Comparison of ENCODE assay signal across 8 cellular contexts in the genomic region with DNA sequence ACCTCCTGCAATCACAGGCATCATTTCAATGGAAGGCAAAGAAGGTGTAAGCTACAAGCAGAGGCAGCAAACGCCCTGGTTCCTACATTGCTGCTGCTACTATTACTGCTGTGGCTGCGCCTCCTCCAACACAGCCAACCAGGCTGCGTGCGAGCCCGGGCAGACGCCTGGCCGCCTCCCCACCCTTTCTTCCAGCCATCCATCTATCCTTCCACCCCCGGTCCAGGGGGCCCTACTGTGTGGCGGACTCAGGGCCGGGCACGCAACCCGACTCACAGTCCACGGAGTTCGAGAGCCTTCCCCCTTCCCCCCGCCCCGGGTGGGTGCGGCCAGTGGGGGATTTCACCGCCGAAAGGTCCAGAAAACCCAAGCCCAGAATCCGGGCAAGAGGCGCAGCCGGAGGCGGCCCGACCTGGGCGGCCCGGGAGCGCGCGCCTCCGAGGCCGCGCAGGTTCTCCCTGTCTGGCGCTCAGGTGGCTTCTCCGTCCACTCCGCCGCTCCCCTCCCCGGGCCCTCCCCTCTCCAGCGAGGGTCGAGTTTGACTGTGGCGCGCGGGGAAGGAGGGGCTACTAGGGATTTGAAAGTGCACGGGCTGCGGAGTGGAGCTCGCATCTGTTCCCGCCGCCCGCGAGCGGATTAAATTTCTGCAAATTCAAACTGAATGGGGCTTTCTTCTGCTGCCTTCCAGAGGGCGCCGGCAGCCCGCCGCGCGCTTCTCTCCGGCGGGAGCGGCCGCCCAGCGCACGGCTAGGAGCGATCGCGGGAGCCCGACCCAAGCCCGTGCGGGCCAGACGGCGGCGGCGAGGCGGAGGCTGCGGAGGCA. TPM values are rescaled to one million over a fixed set of nuclear protein-coding genes. Genes with fewer than 3 reads are reported as not detected.
DNase-seq lines count a peak whose midpoint lies in the region; ATAC-seq and TF ChIP-seq lines count a peak whose summit lies in the region.

TSS of gene HUNK (plus strand) at position 569 of the 823 bp plus-strand sequence. CDS start 655 bp downstream, outside the sequence.

- H2BK15ac ChIP-seq in mesendoderm (replicated peaks; ENCODE audit: low read depth): no peak within 1 kb of the TSS

- no peaks in the 10 kb centered on the region for H3K9me3 Mint-ChIP-seq in CD8-positive, alpha-beta T cell

- WGBS in ectodermal cell, 2 experiments: 0% methylated on average over 74 of the region's 74 CpGs
- no CpG with 5 or more reads among the region's 74 CpGs for WGBS in mesendoderm (ENCODE audit: extremely low coverage, insufficient coverage, low lambda C conversion rate)

- no peak for TF ChIP-seq CTCF in CD8-positive, alpha-beta T cell (IDR thresholded peaks at IDR 0.05)
- TF ChIP-seq CTCF in tibial artery (IDR thresholded peaks at IDR 0.05): no peak

- H3K4me3 Mint-ChIP-seq in CD8-positive, alpha-beta T cell: peak within 1 kb of the TSS; percentile 80

- H4K8ac ChIP-seq in mesendoderm (ENCODE audit: low read depth, low read length): peak within 1 kb of the TSS; percentile 87

- H2BK5ac ChIP-seq in mesendoderm (ENCODE audit: low read length): no peak within 1 kb of the TSS

- H3K4me2 ChIP-seq in mesendoderm (ENCODE audit: low read length): peak within 1 kb of the TSS; percentile 88

- peak; percentile 20 for ATAC-seq in CD8-positive, alpha-beta T cell
- ATAC-seq in GM19395 (IDR thresholded peaks at IDR 0.05; ENCODE audit: unreplicated experiment) (no peak), HG02884 (IDR thresholded peaks at IDR 0.05; ENCODE audit: unreplicated experiment) (no peak)

- no peaks in the 10 kb centered on the region for H3K36me3 Mint-ChIP-seq in CD8-positive, alpha-beta T cell

- H3K18ac ChIP-seq in mesendoderm (ENCODE audit: low read length): peak within 1 kb of the TSS; percentile 33

- DNase-seq in CD8-positive, alpha-beta T cell: no peak
- peak; percentile 53 for DNase-seq in HuH-7 (ENCODE audit: low spot score)
- peak; percentile 89 to 91 for DNase-seq in SJCRH30
- peak; percentile 81 for DNase-seq in mesendoderm
- DNase-seq in tibial artery: no peak

- CTCF ChIA-PET in CD8-positive, alpha-beta T cell (lab: Charles Lee): interaction anchor here (1.1 to 1.7 kb wide), 2 partner anchors 15 to 61 kb away, joined by 3 to 4 read pairs; no protein-coding TSS in a partner anchor

- peak within 1 kb of the TSS; percentile 39 for H2BK120ac ChIP-seq in mesendoderm (ENCODE audit: low read depth, low read length)

- H3K9ac ChIP-seq in mesendoderm (ENCODE audit: low read length): peak within 1 kb of the TSS; percentile 93

- POLR2A ChIA-PET in CD8-positive, alpha-beta T cell (lab: Charles Lee): interaction anchor here (1.1 to 1.3 kb wide), 2 partner anchors 67 to 102 kb away, joined by 3 read pairs; no protein-coding TSS in a partner anchor

- H3K27ac Mint-ChIP-seq in CD8-positive, alpha-beta T cell: no peak within 1 kb of the TSS

- no peaks in the 10 kb centered on the region for H3K9me3 ChIP-seq in CD8-positive, alpha-beta T cell (ENCODE audit: low read length)
- H3K9me3 ChIP-seq in SJCRH30 (replicated peaks) (no peaks in the 10 kb centered on the region), ectodermal cell (ENCODE audit: control insufficient read depth, low read length) (no peaks in the 10 kb centered on the region), tibial artery (no peaks in the 10 kb centered on the region)

- H3K27me3 Mint-ChIP-seq in CD8-positive, alpha-beta T cell (ENCODE audit: low read depth): peaks cover 50% of the 10 kb centered on the region

- H3K4ac ChIP-seq in mesendoderm (ENCODE audit: low read depth, low read length): peak within 1 kb of the TSS; percentile 82

- peaks cover 11% of the 10 kb centered on the region for H3K79me2 ChIP-seq in mesendoderm (ENCODE audit: control insufficient read depth, insufficient read depth, low read length)

- intact Hi-C loops in CD8-positive, alpha-beta T cell (cut with DNase I, micrococcal nuclease): loop anchor here in 1 of 2 experiments (10.0 kb wide), 1 partner anchor 82 kb away; no protein-coding TSS in a partner anchor
- intact Hi-C loops in tibial artery (cut with DNase I; ENCODE audit: low total_unique reads): no loop called here

- peaks cover 11% of the 10 kb centered on the region for H3K4me1 Mint-ChIP-seq in CD8-positive, alpha-beta T cell (ENCODE audit: low read depth)

- no peaks in the 10 kb centered on the region for H3K36me3 ChIP-seq in CD8-positive, alpha-beta T cell (ENCODE audit: insufficient read depth, low read length)
- H3K36me3 ChIP-seq in SJCRH30 (peaks cover 18% of the 10 kb centered on the region), ectodermal cell (ENCODE audit: control insufficient read depth, insufficient read depth, low read length) (no peaks in the 10 kb centered on the region), mesendoderm (ENCODE audit: control insufficient read depth, insufficient read depth, low read length) (no peaks in the 10 kb centered on the region), tibial artery (no peaks in the 10 kb centered on the region)

- no peak within 1 kb of the TSS for H3K27ac ChIP-seq in CD8-positive, alpha-beta T cell (ENCODE audit: low read depth, low read length)
- H3K27ac ChIP-seq in SJCRH30: peak within 1 kb of the TSS; percentile 93
- H3K27ac ChIP-seq in ectodermal cell (ENCODE audit: insufficient read depth, low read depth, low read length, poor library complexity, severe bottlenecking): peak within 1 kb of the TSS; percentile 20
- peak within 1 kb of the TSS; percentile 49 for H3K27ac ChIP-seq in mesendoderm (ENCODE audit: low read depth, low read length)
- no peak within 1 kb of the TSS for H3K27ac ChIP-seq in tibial artery

- peak within 1 kb of the TSS; percentile 96 for H3K56ac ChIP-seq in mesendoderm (ENCODE audit: low read length)

- H3K4me1 ChIP-seq in CD8-positive, alpha-beta T cell (ENCODE audit: insufficient read depth, low read length): peaks cover 6% of the 10 kb centered on the region
- H3K4me1 ChIP-seq in SJCRH30 (peaks cover 13% of the 10 kb centered on the region), ectodermal cell (ENCODE audit: control insufficient read depth, insufficient read depth, low read length) (peaks cover 8% of the 10 kb centered on the region), mesendoderm (ENCODE audit: control insufficient read depth, low read depth, low read length) (no peaks in the 10 kb centered on the region), tibial artery (peaks cover 0 to 41% (median 35%) of the 10 kb centered on the region in 4 donors)

- no peak within 1 kb of the TSS for H4K5ac ChIP-seq in mesendoderm (ENCODE audit: low read length)

- no peak within 1 kb of the TSS for H3K23ac ChIP-seq in mesendoderm (ENCODE audit: low read length)

- H2AK5ac ChIP-seq in mesendoderm (ENCODE audit: low read length): no peak within 1 kb of the TSS

- H3K79me1 ChIP-seq in mesendoderm (ENCODE audit: low read length): peaks cover 11% of the 10 kb centered on the region

- peaks cover 14% of the 10 kb centered on the region for H3K27me3 ChIP-seq in CD8-positive, alpha-beta T cell (ENCODE audit: insufficient read depth, low read length)
- no peaks in the 10 kb centered on the region for H3K27me3 ChIP-seq in SJCRH30
- H3K27me3 ChIP-seq in ectodermal cell (ENCODE audit: control insufficient read depth, insufficient read depth, low read length, poor library complexity, severe bottlenecking): peaks cover 39% of the 10 kb centered on the region
- H3K27me3 ChIP-seq in mesendoderm (ENCODE audit: insufficient read depth, low read length, poor library complexity): no peaks in the 10 kb centered on the region
- peaks cover 0 to 50% of the 10 kb centered on the region in 2 donors for H3K27me3 ChIP-seq in tibial artery

- H3K4me3 ChIP-seq in CD8-positive, alpha-beta T cell (ENCODE audit: low read depth, low read length): peak within 1 kb of the TSS; percentile 50
- H3K4me3 ChIP-seq in SJCRH30: peak within 1 kb of the TSS; percentile 100
- H3K4me3 ChIP-seq in ectodermal cell (ENCODE audit: insufficient read depth, low read depth, low read length): peak within 1 kb of the TSS; percentile 66
- H3K4me3 ChIP-seq in mesendoderm (ENCODE audit: low read length): peak within 1 kb of the TSS; percentile 70
- H3K4me3 ChIP-seq in tibial artery: peak within 1 kb of the TSS; percentile 44 to 53

RNA-seq across cellular contexts. Expression of gene HUNK, which starts in this region (rescaled TPM):
- total RNA-seq in CD8-positive, alpha-beta T cell: not detected
- total RNA-seq in SJCRH30 (2014; rRNA removed; shearing (Covaris generic)): 37.3 and 38.9 TPM in 2 replicates
- 8.4 TPM for polyA plus RNA-seq in ectodermal cell (2013, experiment 1 of 4)
- polyA plus RNA-seq in ectodermal cell (2013, experiment 2 of 4): 10.8 TPM
- 6.6 TPM for polyA plus RNA-seq in ectodermal cell (2013, experiment 3 of 4)
- 7.1 TPM for polyA plus RNA-seq in ectodermal cell (2013, experiment 4 of 4)
- 7.3 TPM for polyA plus RNA-seq in mesendoderm (2013, experiment 1 of 2)
- polyA plus RNA-seq in mesendoderm (2013, experiment 2 of 2): 7.1 TPM

Comparison
In these comparisons a context has a peak if more than half of its experiments do, and no peak if none do; other contexts are left out.
1. RNA of gene HUNK (total RNA-seq): 37.3 to 38.9 TPM in SJCRH30; not detected in CD8-positive, alpha-beta T cell; every median in the first group is over 10 times any median in the second.
2. Peak in ATAC-seq and H3K4me3 ChIP-seq in CD8-positive, alpha-beta T cell; RNA of the gene not detected or under 1 TPM.
3. DNase-seq: peak in HuH-7 (single experiment), SJCRH30 (2 of 2) and mesendoderm (single experiment); none in CD8-positive, alpha-beta T cell (0 of 7) and tibial artery (0 of 2).
4. H3K27ac ChIP-seq: peak in SJCRH30 (single experiment), ectodermal cell (single experiment) and mesendoderm (single experiment); none in CD8-positive, alpha-beta T cell (single experiment) and tibial artery (0 of 2).
5. H3K4me3 ChIP-seq: peak in every context shown above with its lines; median percentile 100 in SJCRH30; 70 in mesendoderm; 66 in ectodermal cell; 50 in CD8-positive, alpha-beta T cell; 48 in tibial artery.